ENCODE assay signal across 10 cellular contexts in genomic region chr19:2579678-2580280, GRCh38.
DNase-seq lines count a peak whose midpoint lies in the region; ATAC-seq, FAIRE-seq and TF ChIP-seq lines count a peak whose summit lies in the region.
"Had no signal": no experiment of that assay in that cellular context is flagged by ENCODE, and none has a peak within 500 bp of the region (broad histone marks: within the 10 kb centered on the region; RNA-seq: fewer than 3 reads in every experiment).

No MANE protein-coding gene starts in this region.

- peaks cover 2% of the 10 kb centered on the region; the same call in 1 of the 2 replicates for H3K4me1 ChIP-seq in H9 (ENCODE audit: insufficient read depth, low read length)
- H3K4me1 ChIP-seq in body of pancreas, result peaks cover 35% of the 10 kb centered on the region
- H3K4me1 ChIP-seq in HepG2 (ENCODE audit: insufficient read depth, low read length), result peaks cover 54% of the 10 kb centered on the region
- H3K4me1 ChIP-seq in small intestine (ENCODE audit: control insufficient read depth in 2 of 2, insufficient read depth in 1 of 2, low read depth in 1 of 2, low read length in 1 of 2), result peaks cover 0 to 4% of the 10 kb centered on the region in 2 donors

- H3K4me2 ChIP-seq in H9 (ENCODE audit: insufficient read depth, insufficient read length, low read length) (peak overlapping the region; percentile 31), HepG2 (ENCODE audit: low read depth, low read length) (peak overlapping the region; percentile 91)
- H3K4me2 ChIP-seq: KMS-11 had no signal

- H3K79me2 ChIP-seq in H9 (ENCODE audit: insufficient read depth, low read length), result no peaks in the 10 kb centered on the region
- H3K79me2 ChIP-seq in HepG2 (ENCODE audit: insufficient read depth, low read length), result no peaks in the 10 kb centered on the region

- H2AFZ ChIP-seq in H9 (ENCODE audit: low read length) (no peak overlapping the region), HepG2 (ENCODE audit: low read length) (no peak overlapping the region)

- H2BK5ac ChIP-seq in H9 (ENCODE audit: insufficient read length, low read length), result no peak overlapping the region

- H3K27ac Mint-ChIP-seq in H9, result peak overlapping the region in 1 of 3 experiments; percentile 62; a peak in 1 of 7 replicates

- WGBS in H9 (ENCODE audit: extremely low coverage, insufficient read length, low lambda C conversion rate), result no CpG with 5 or more reads among the region's 14 CpGs
- 35 to 47% methylated on average over 4 to 14 of the region's 14 CpGs for WGBS in body of pancreas, 2 donors
- WGBS in HepG2 (ENCODE audit: low lambda C conversion rate), result 68% methylated on average over 6 of the region's 14 CpGs
- 40 to 42% (median 41%) methylated on average over 14 of the region's 14 CpGs for WGBS in small intestine, 3 donors

- H3K14ac ChIP-seq in H9 (ENCODE audit: insufficient read depth, low read length), result no peak overlapping the region

- no peaks in the 10 kb centered on the region for H4K20me1 ChIP-seq in H9 (ENCODE audit: control insufficient read depth, insufficient read depth, insufficient read length)
- H4K20me1 ChIP-seq in HepG2 (ENCODE audit: insufficient read depth, low read length), result no peaks in the 10 kb centered on the region

- H2BK20ac ChIP-seq in H9 (ENCODE audit: low read depth, low read length, poor library complexity, severe bottlenecking), result no peak overlapping the region

- POLR2A ChIA-PET in HepG2 (lab: Yijun Ruan, JAX), result interaction anchor here (0.7 to 4.7 kb wide), 15 partner anchors 8 to 163 kb away, joined by 3 to 192 read pairs (median 9); partner anchors contain the start of genes GADD45B and TIMM13

- H3K27me3 ChIP-seq in H9 (ENCODE audit: insufficient read depth, low read length), result no peaks in the 10 kb centered on the region
- no peaks in the 10 kb centered on the region for H3K27me3 ChIP-seq in body of pancreas
- H3K27me3 ChIP-seq in HepG2 (ENCODE audit: control insufficient read depth in 1 of 2, insufficient read depth in 2 of 2, low read length in 2 of 2), result no peaks in the 10 kb centered on the region
- no peaks in the 10 kb centered on the region for H3K27me3 ChIP-seq in small intestine (ENCODE audit: control insufficient read depth in 2 of 2, insufficient read depth in 2 of 2, low read length in 2 of 2)

- peak overlapping the region; percentile 66 to 80; a peak in 3 of 5 replicates for H3K4me3 Mint-ChIP-seq in H9

- ATAC-seq in body of pancreas (no peak), HepG2 (no peak), GM19452 (IDR thresholded peaks at IDR 0.05; ENCODE audit: unreplicated experiment) (no peak), HG02588 (IDR thresholded peaks at IDR 0.05; ENCODE audit: unreplicated experiment) (no peak)

- H3K36me3 ChIP-seq in body of pancreas (replicated peaks in 1 of 2; ENCODE audit: insufficient read depth in 1 of 2, low read depth in 2 of 2) (no peaks in the 10 kb centered on the region), HepG2 (replicated peaks in 1 of 2; ENCODE audit: control insufficient read depth in 1 of 2, insufficient read depth in 2 of 2, low read length in 2 of 2) (no peaks in the 10 kb centered on the region), small intestine (ENCODE audit: control insufficient read depth in 2 of 2, insufficient read depth in 2 of 2, low read length in 2 of 2) (no peaks in the 10 kb centered on the region)

- no peak overlapping the region for H3T11ph ChIP-seq in H9 (ENCODE audit: low read length)

- CTCF ChIA-PET in HepG2 (lab: Yijun Ruan, JAX; ENCODE audit: low intra/inter-chr PET ratio, low total read pairs), result interaction anchor here (1.3 to 3.1 kb wide), 3 partner anchors 31 to 105 kb away, joined by 3 to 23 read pairs (median 7); no protein-coding TSS in a partner anchor

- in situ Hi-C loops in HepG2 (cut with HindIII; ENCODE audit: extremely low pct_ligation_motif_present, low pct_unique_long_range_greater_than_20kb), result no loop called here

- H3K4me1 Mint-ChIP-seq in H9, result peaks cover 13 to 19% of the 10 kb centered on the region in 2 experiments

- BruUV-seq in HepG2 (replicated peaks; lab: Mats Ljungman, UMichigan), result no TSS peak

- H3K9ac ChIP-seq in H9 (ENCODE audit: extremely low read depth, insufficient read length, low read length) (no peak overlapping the region), HepG2 (ENCODE audit: insufficient read depth, low read depth, low read length) (peak overlapping the region; percentile 78)
- H3K9ac ChIP-seq: KMS-11 had no signal

- peaks cover 0 to 16% (median 13%) of the 10 kb centered on the region in 3 experiments; a peak in 5 of 7 replicates for H3K36me3 Mint-ChIP-seq in H9 (ENCODE audit: insufficient read depth in 1 of 3, low read depth in 3 of 3)

- intact Hi-C loops in body of pancreas (cut with DNase I), result loop anchor here (5.0 kb wide), 1 partner anchor 107 kb away; no protein-coding TSS in a partner anchor
- intact Hi-C loops in HepG2 (cut with micrococcal nuclease; ENCODE audit: unreplicated experiment), result loop anchor here (1.0 to 5.0 kb wide), 3 partner anchors 36 to 104 kb away; no protein-coding TSS in a partner anchor

- H2BK12ac ChIP-seq in H9 (ENCODE audit: insufficient read length, low read depth, low read length), result no peak overlapping the region

- no peak for DNase-seq in H9
- DNase-seq in body of pancreas, result no peak
- no peak for DNase-seq in HepG2 (ENCODE audit: low spot score)
- no peak for DNase-seq in small intestine
- DNase-seq in COLO668 (lab: John Stamatoyannopoulos, UW; ENCODE audit: unreplicated experiment), result no peak
- DNase-seq in HCEC 1CT, result no peak
- DNase-seq: SIG-M5 had no signal

- no peak overlapping the region for H2BK120ac ChIP-seq in H9 (ENCODE audit: low read depth, low read length, poor library complexity, severe bottlenecking)

- no peaks in the 10 kb centered on the region for H3K79me1 ChIP-seq in H9 (ENCODE audit: insufficient read depth, low read depth, low read length, poor library complexity, severe bottlenecking)

- TF ChIP-seq POLR2A in body of pancreas (IDR thresholded peaks at IDR 0.05), result no peak
- TF ChIP-seq POLR2A in HepG2 (IDR thresholded peaks at IDR 0.05; ENCODE audit: insufficient read depth in 1 of 2, low read depth in 2 of 2, low read length in 2 of 2), result no peak

- H3K4me3 ChIP-seq in body of pancreas (no peak overlapping the region), HepG2 (replicated peaks in 1 of 3; ENCODE audit: insufficient read depth in 1 of 3, low read depth in 2 of 3, low read length in 3 of 3) (peak overlapping the region; percentile 13 to 71 (median 61); a peak in 5 of 6 replicates), small intestine (ENCODE audit: low read depth in 1 of 2, low read length in 2 of 2) (peak overlapping the region in 1 of 2 donors; percentile 18)

- H3K23me2 ChIP-seq in H9 (ENCODE audit: insufficient read length, low read depth, low read length, poor library complexity, severe bottlenecking), result peaks cover 12% of the 10 kb centered on the region

- H3K18ac ChIP-seq in H9 (ENCODE audit: insufficient read length, low read depth, low read length), result no peak overlapping the region

- no peak overlapping the region for H4K8ac ChIP-seq in H9 (replicated peaks; ENCODE audit: insufficient read length, low read depth, low read length)

- peak; percentile 16; the same call in 1 of the 3 replicates for TF ChIP-seq CTCF in H9 (conservative IDR thresholded peaks at IDR 0.05)
- peak in 1 of 7 experiments; percentile 14 for TF ChIP-seq CTCF in body of pancreas (IDR thresholded peaks at IDR 0.05)
- no peak for TF ChIP-seq CTCF in HepG2 (CRISPR knock-in tag; IDR thresholded peaks at IDR 0.05)

- H3K9me3 ChIP-seq in H9 (ENCODE audit: control insufficient read depth, low read depth, low read length), result no peaks in the 10 kb centered on the region
- no peaks in the 10 kb centered on the region for H3K9me3 ChIP-seq in body of pancreas
- peaks cover 9% of the 10 kb centered on the region; the same call in 1 of the 2 replicates for H3K9me3 ChIP-seq in HepG2 (ENCODE audit: low read length)
- no peaks in the 10 kb centered on the region for H3K9me3 ChIP-seq in small intestine (ENCODE audit: control insufficient read depth, low read depth)

- no peak overlapping the region for H2AK5ac ChIP-seq in H9 (ENCODE audit: insufficient read length, low read length)

- peaks cover 4% of the 10 kb centered on the region for H3K27me3 Mint-ChIP-seq in H9 (ENCODE audit: low read depth)

- H3K27ac ChIP-seq in H9 (ENCODE audit: insufficient read length, low read depth, low read length) (no peak overlapping the region), body of pancreas (peak overlapping the region; percentile 69 to 85 (median 80)), HepG2 (ENCODE audit: extremely low read length, insufficient read depth, low read length) (peak overlapping the region; percentile 91), small intestine (ENCODE audit: low read depth in 1 of 2, low read length in 1 of 2) (peak overlapping the region; percentile 28 to 56)
- H3K27ac ChIP-seq: KMS-11 had no signal

- no peak overlapping the region for H3K4ac ChIP-seq in H9 (ENCODE audit: low read depth, low read length)

- TF ChIP-seq RAD21 in HepG2 (CRISPR knock-in tag; IDR thresholded peaks at IDR 0.05), result no peak

- H3K56ac ChIP-seq in H9 (ENCODE audit: insufficient read length, low read depth, low read length), result no peak overlapping the region

- peaks cover 22% of the 10 kb centered on the region in 2 experiments for H3K9me3 Mint-ChIP-seq in H9

- H3K23ac ChIP-seq in H9 (ENCODE audit: insufficient read length, low read depth, low read length), result no peak overlapping the region

- H4K5ac ChIP-seq in H9 (ENCODE audit: insufficient read length, low read depth, low read length), result no peak overlapping the region

- no peak overlapping the region for H4K91ac ChIP-seq in H9 (ENCODE audit: insufficient read length, low read depth, low read length)

- no peak for TF ChIP-seq EP300 in HepG2 (IDR thresholded peaks at IDR 0.05; ENCODE audit: low read depth in 2 of 2, low read length in 2 of 2)
- TF ChIP-seq EP300 in HepG2 (CRISPR knock-in tag; IDR thresholded peaks at IDR 0.05; ENCODE audit: borderline replicate concordance), result no peak

- H2BK15ac ChIP-seq in H9 (ENCODE audit: low read depth, low read length), result no peak overlapping the region

- FAIRE-seq in HepG2 (lab: Jason Lieb, UNC) (no peak), small intestine (lab: Jason Lieb, UNC) (no peak)

TF ChIP-seq in HepG2, 621 proteins besides CTCF, POLR2A, EP300 and RAD21:
- TF ChIP-seq NRL (CRISPR knock-in tag; IDR thresholded peaks at IDR 0.05; ENCODE audit: borderline replicate concordance) (no peak), HNF4G (IDR thresholded peaks at IDR 0.05; ENCODE audit: borderline replicate concordance, low read depth, low read length) (0 out of 2 replicates have a peak, but pooled peaks have one; percentile 14), HNF4G (CRISPR knock-in tag; IDR thresholded peaks at IDR 0.05; ENCODE audit: borderline replicate concordance, low read depth) (no peak), ZNF329 (CRISPR knock-in tag; IDR thresholded peaks at IDR 0.05; ENCODE audit: low read depth) (0 out of 2 replicates have a peak, but pooled peaks have one; percentile 39), MAF1 (CRISPR knock-in tag; IDR thresholded peaks at IDR 0.05; ENCODE audit: borderline replicate concordance) (no peak)

Comparison
In these comparisons a context has a peak if more than half of its experiments do, and no peak if none do; other contexts are left out.
1. H3K4me3 ChIP-seq: peak in HepG2 (3 of 3); none in body of pancreas (0 of 2).